In the genomic region with DNA sequence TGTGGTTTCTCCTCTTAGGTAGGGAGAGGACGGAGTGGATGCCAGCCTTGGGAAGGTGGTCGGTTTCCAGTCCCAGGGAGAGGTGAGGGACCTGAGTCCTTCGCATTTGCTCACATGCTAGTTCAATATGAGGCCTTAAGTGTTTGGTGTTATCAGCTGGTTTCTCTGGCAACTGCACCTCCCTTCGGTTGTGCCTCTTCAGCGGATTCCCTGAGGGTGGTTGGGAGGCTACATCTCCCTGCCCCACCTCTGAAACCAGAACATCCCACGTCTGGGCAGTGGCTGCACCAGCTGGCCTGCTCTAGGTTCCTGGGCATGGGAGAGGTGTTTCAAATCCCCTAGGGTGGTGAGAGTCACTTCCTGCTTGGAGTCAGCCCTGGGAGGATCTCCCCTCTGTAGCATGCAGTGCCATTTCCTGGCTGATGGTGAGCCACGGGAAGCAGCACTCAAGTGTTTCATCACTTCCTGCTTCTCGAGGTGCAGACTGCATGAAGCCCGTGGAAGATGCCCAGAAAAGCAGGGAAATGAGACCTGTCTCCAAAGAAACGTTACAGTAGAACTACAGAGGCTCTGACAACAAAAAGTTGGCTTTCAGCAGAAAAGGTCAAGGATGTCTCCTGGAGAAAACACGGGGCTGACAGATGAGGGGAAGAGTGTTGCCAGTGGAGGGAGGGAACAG, we compare ENCODE assay signal across 8 cellular contexts. TPM values are rescaled to one million over a fixed set of nuclear protein-coding genes. Genes with fewer than 3 reads are reported as not detected.
DNase-seq lines count a peak whose midpoint lies in the region; ATAC-seq and TF ChIP-seq lines count a peak whose summit lies in the region.

No MANE protein-coding gene starts in this region.

- DNase-seq in DMS79 (lab: John Stamatoyannopoulos, UW) (peak; percentile 35), MG63 (peak; percentile 70), hypothalamus (lab: John Stamatoyannopoulos, UW) (no peak), glutamatergic neuron (no peak)
- DNase-seq in activated CD8-positive, alpha-beta memory T cell treated with anti-CD3 and anti-CD28 coated beads, Interleukin-2, amount 50 U/mL, for 48 hours = peak; percentile 61
- peak in 2 of 3 experiments; percentile 7 to 35 for DNase-seq in stimulated activated CD4-positive, alpha-beta T cell treated with anti-CD3 and anti-CD28 coated beads, TNF-alpha, amount 100 ng/mL, for 24 hours (ENCODE audit: low read depth in 3 of 3)

- H3K27me3 Mint-ChIP-seq in glutamatergic neuron (ENCODE audit: unreplicated experiment) = peaks cover 3% of the 10 kb centered on the region

- TF ChIP-seq CTCF in gastroesophageal sphincter (IDR thresholded peaks at IDR 0.05) = no peak
- no peak for TF ChIP-seq CTCF in glutamatergic neuron (IDR thresholded peaks at IDR 0.05; ENCODE audit: partially characterized antibody, unreplicated experiment)

- H3K27ac Mint-ChIP-seq in glutamatergic neuron (ENCODE audit: unreplicated experiment) = no peak overlapping the region

- no peaks in the 10 kb centered on the region for H3K36me3 Mint-ChIP-seq in glutamatergic neuron (ENCODE audit: unreplicated experiment)

- peaks cover 7% of the 10 kb centered on the region for H3K4me1 Mint-ChIP-seq in glutamatergic neuron (ENCODE audit: low read depth, unreplicated experiment)

- no peaks in the 10 kb centered on the region for H3K27me3 ChIP-seq in MG63
- H3K27me3 ChIP-seq in gastroesophageal sphincter = peaks cover 42% of the 10 kb centered on the region

- H3K4me1 ChIP-seq in gastroesophageal sphincter = peaks cover 0 to 9% (median 4%) of the 10 kb centered on the region in 3 donors

- H3K4me3 ChIP-seq in MG63 (no peak overlapping the region), gastroesophageal sphincter (no peak overlapping the region)

- no peak for TF ChIP-seq EP300 in gastroesophageal sphincter (IDR thresholded peaks at IDR 0.05)

- H3K36me3 ChIP-seq in MG63 = no peaks in the 10 kb centered on the region
- H3K36me3 ChIP-seq in gastroesophageal sphincter = no peaks in the 10 kb centered on the region

- H3K9me3 ChIP-seq in MG63 (no peaks in the 10 kb centered on the region), gastroesophageal sphincter (no peaks in the 10 kb centered on the region)

- no peak for TF ChIP-seq POLR2A in gastroesophageal sphincter (IDR thresholded peaks at IDR 0.05)

- peaks cover 7% of the 10 kb centered on the region for H3K9me3 Mint-ChIP-seq in glutamatergic neuron (ENCODE audit: unreplicated experiment)

- ATAC-seq in gastroesophageal sphincter (peak; percentile 31), HG03095 (IDR thresholded peaks at IDR 0.05; ENCODE audit: unreplicated experiment) (no peak)

- no peak overlapping the region for H3K4me3 Mint-ChIP-seq in glutamatergic neuron (ENCODE audit: unreplicated experiment)

- H3K27ac ChIP-seq in gastroesophageal sphincter = no peak overlapping the region

- WGBS in gastroesophageal sphincter (ENCODE audit: low coverage in 1 of 2), 2 donors = 29% methylated on average over 5 of the region's 11 CpGs; no CpG with 5 or more reads in 1 of the 2 donors

RNA-seq across cellular contexts. Expression of a gene that starts 4.5 kb away (rescaled TPM):
- total RNA-seq in MG63 (2014; rRNA removed; shearing (Covaris generic); ENCODE audit: low replicate concordance) = not detected in 2 replicates
- total RNA-seq in gastroesophageal sphincter (under 1 TPM in 1 of 4 donors, not detected in 3; 0.45 TPM), glutamatergic neuron (ENCODE audit: unreplicated experiment) (not detected)

RNA-seq across cellular contexts. Expression of a gene that starts 11.1 kb away (rescaled TPM):
- total RNA-seq in MG63 (2014; rRNA removed; shearing (Covaris generic); ENCODE audit: low replicate concordance) = not detected in 2 replicates
- total RNA-seq in gastroesophageal sphincter (under 1 TPM in 1 of 4 donors, not detected in 3; 0.27 TPM), glutamatergic neuron (ENCODE audit: unreplicated experiment) (not detected)

RNA-seq across cellular contexts. Expression of a gene that starts 26.5 kb away (rescaled TPM):
- 0.20 TPM in 1 of 2 replicates, not detected in the other for total RNA-seq in MG63 (2014; rRNA removed; shearing (Covaris generic); ENCODE audit: low replicate concordance)
- total RNA-seq in gastroesophageal sphincter (10 to 100 TPM; 11.4 to 49.3 (median 30.2) TPM), glutamatergic neuron (ENCODE audit: unreplicated experiment) (11.3 TPM)

Comparison
In these comparisons a context has a peak if more than half of its experiments do, and no peak if none do; other contexts are left out.
1. DNase-seq: peak in DMS79 (single experiment), MG63 (single experiment), activated CD8-positive, alpha-beta memory T cell treated with anti-CD3 and anti-CD28 coated beads, Interleukin-2, amount 50 U/mL, for 48 hours (single experiment) and stimulated activated CD4-positive, alpha-beta T cell treated with anti-CD3 and anti-CD28 coated beads, TNF-alpha, amount 100 ng/mL, for 24 hours (2 of 3); none in hypothalamus (0 of 51) and glutamatergic neuron (single experiment).
2. RNA of a gene that starts 26.5 kb away (total RNA-seq): 11.4 to 49.3 TPM in gastroesophageal sphincter and 11.3 TPM in glutamatergic neuron (single experiment); 0.20 TPM in MG63; every median in the first group is over 10 times any median in the second.